In genomic region chr9:15491950-15492349, GRCh38 we compare ENCODE assay signal across 19 cellular contexts.
"Had no signal": no experiment of that assay in that cellular context is flagged by ENCODE, and none has a peak within 500 bp of the region (broad histone marks: within the 10 kb centered on the region; RNA-seq: fewer than 3 reads in every experiment).

No MANE protein-coding gene starts in this region.

- H3K27ac Mint-ChIP-seq: activated T-helper 17 cell treated with anti-CD3 and anti-CD28 coated beads, Interleukin-2, amount 50 U/mL, for 72 hours; memory B cell; T-helper 1 cell treated with Interleukin-12 subunit alpha and Interleukin-12 subunit beta and Interleukin-4 antibody, amounts not matched to agents 30 μg/mL and 1 μg/mL, for 36 hours had no signal

- H3K27ac ChIP-seq: adrenal gland, breast epithelium, esophagus muscularis mucosa, gastroesophageal sphincter, heart left ventricle, left ventricle myocardium inferior, ovary, psoas muscle, thoracic aorta had no signal

- H3K9me3 Mint-ChIP-seq: T-helper 1 cell treated with Interleukin-12 subunit alpha and Interleukin-12 subunit beta and Interleukin-4 antibody, amounts not matched to agents 30 μg/mL and 1 μg/mL, for 36 hours had no signal

- H3K27me3 ChIP-seq: adrenal gland, breast epithelium, esophagus muscularis mucosa, gastroesophageal sphincter, heart left ventricle, ovary had no signal

- H3K9me3 ChIP-seq: adrenal gland, breast epithelium, esophagus muscularis mucosa, gastroesophageal sphincter, heart left ventricle, left ventricle myocardium inferior, ovary, psoas muscle, thoracic aorta had no signal

- DNase-seq: activated CD4-positive, alpha-beta T cell treated with anti-CD3 and anti-CD28 coated beads for 48 hours; activated naive CD4-positive, alpha-beta T cell treated with Interleukin-2 at 50 U/mL for 16 hours; adrenal gland; effector CD4-positive, alpha-beta T cell; heart left ventricle; left ventricle myocardium inferior; ovary; psoas muscle; right cardiac atrium; stimulated activated CD4-positive, alpha-beta T cell treated with anti-CD3 and anti-CD28 coated beads, Interleukin-2, amount 100 ng/mL, for 48 hours had no signal

- H3K27me3 Mint-ChIP-seq: activated T-helper 17 cell treated with anti-CD3 and anti-CD28 coated beads, Interleukin-2, amount 50 U/mL, for 72 hours; memory B cell had no signal

- H3K4me3 Mint-ChIP-seq: activated T-helper 17 cell treated with anti-CD3 and anti-CD28 coated beads, Interleukin-2, amount 50 U/mL, for 72 hours; memory B cell; T-helper 1 cell treated with Interleukin-12 subunit alpha and Interleukin-12 subunit beta and Interleukin-4 antibody, amounts not matched to agents 30 μg/mL and 1 μg/mL, for 36 hours had no signal

- FAIRE-seq: astrocyte, endothelial cell of umbilical vein had no signal

- H3K4me1 ChIP-seq: adrenal gland, breast epithelium, gastroesophageal sphincter, psoas muscle had no signal

- H3K4me3 ChIP-seq: adrenal gland, breast epithelium, esophagus muscularis mucosa, gastroesophageal sphincter, heart left ventricle, left ventricle myocardium inferior, ovary, psoas muscle, thoracic aorta had no signal

- H3K36me3 ChIP-seq: adrenal gland, breast epithelium, ovary had no signal

- ATAC-seq: activated T-helper 17 cell treated with anti-CD3 and anti-CD28 coated beads, Interleukin-2, amount 50 U/mL, for 72 hours; gastroesophageal sphincter; heart left ventricle; psoas muscle; right cardiac atrium had no signal
